Comparison of ENCODE assay signal across 1 cellular context in the genomic region with DNA sequence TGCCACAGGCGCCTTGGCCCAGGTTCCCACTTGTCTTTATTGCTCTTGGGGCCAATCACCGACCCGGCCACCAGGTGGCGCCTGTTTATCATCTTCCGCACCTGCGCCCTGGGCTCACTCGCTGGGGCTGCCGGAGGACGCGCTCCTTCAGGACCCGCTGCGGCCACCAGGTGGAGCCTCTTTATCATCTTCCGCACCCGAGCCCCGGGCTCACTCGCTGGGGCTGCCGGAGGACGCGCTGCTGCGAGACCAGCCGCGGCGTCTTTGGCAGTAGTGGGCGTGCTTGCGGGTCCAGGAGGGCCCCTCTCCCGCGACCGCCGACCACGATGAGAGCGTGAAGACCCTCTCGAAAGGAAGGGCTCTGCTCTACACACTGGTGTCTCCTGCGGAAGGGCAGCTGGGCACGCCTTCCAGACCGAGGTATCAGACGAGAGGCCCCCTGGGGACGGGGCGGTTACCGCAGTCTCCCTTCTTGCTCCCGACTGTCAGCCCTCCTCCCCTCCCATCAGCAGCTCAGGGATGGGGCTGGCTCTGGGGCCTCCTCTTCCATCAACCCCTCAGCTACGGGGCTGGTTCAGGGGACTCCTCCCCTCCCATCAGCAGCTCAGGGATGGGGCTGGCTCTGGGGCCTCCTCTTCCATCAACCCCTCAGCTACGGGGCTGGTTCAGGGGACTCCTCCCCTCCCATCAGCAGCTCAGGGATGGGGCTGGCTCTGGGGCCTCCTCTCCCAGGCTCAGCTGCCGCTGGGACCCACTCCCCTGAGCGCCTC.
TF ChIP-seq lines count a peak whose summit lies in the region.

No MANE protein-coding gene starts in this region.

TF ChIP-seq in GM12878, 131 proteins besides CTCF, POLR2A, EP300 and RAD21:
- 0 out of 2 replicates have a peak, but pooled peaks have one; percentile 32 for TF ChIP-seq RB1 (IDR thresholded peaks at IDR 0.05; ENCODE audit: borderline replicate concordance)
- TF ChIP-seq MEF2B (IDR thresholded peaks at IDR 0.05; ENCODE audit: partially characterized antibody, poor library complexity, severe bottlenecking): peak; percentile 28
- TF ChIP-seq, protein P1, sequence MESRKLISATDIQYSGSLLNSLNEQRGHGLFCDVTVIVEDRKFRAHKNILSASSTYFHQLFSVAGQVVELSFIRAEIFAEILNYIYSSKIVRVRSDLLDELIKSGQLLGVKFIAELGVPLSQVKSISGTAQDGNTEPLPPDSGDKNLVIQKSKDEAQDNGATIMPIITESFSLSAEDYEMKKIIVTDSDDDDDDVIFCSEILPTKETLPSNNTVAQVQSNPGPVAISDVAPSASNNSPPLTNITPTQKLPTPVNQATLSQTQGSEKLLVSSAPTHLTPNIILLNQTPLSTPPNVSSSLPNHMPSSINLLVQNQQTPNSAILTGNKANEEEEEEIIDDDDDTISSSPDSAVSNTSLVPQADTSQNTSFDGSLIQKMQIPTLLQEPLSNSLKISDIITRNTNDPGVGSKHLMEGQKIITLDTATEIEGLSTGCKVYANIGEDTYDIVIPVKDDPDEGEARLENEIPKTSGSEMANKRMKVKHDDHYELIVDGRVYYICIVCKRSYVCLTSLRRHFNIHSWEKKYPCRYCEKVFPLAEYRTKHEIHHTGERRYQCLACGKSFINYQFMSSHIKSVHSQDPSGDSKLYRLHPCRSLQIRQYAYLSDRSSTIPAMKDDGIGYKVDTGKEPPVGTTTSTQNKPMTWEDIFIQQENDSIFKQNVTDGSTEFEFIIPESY (IDR thresholded peaks at IDR 0.05): peak; percentile 84
- TF ChIP-seq BHLHE40 (IDR thresholded peaks at IDR 0.05; ENCODE audit: borderline replicate concordance in 1 of 2, low read depth in 2 of 2, low read length in 1 of 2): peak in 1 of 2 experiments; percentile 34; a peak in 1 of 4 replicates
- TF ChIP-seq SMARCA5 (IDR thresholded peaks at IDR 0.05): 0 out of 2 replicates have a peak, but pooled peaks have one; percentile 57
- peak; percentile 68 for TF ChIP-seq SMC3 (IDR thresholded peaks at IDR 0.05; ENCODE audit: borderline replicate concordance, low read length)
- TF ChIP-seq NBN (IDR thresholded peaks at IDR 0.05): peak; percentile 53; the same call in 1 of the 2 replicates
- peak; percentile 48; the same call in 1 of the 2 replicates for TF ChIP-seq FOXM1 (IDR thresholded peaks at IDR 0.05; ENCODE audit: low read depth, low read length)
- TF ChIP-seq IKZF1 (conservative IDR thresholded peaks at IDR 0.05): 0 out of 2 replicates have a peak, but pooled peaks have one; percentile 12
- 0 out of 2 replicates have a peak, but pooled peaks have one; percentile 27 for TF ChIP-seq YY1 (IDR thresholded peaks at IDR 0.05; ENCODE audit: low read depth, low read length)
- TF ChIP-seq POU2F2 (IDR thresholded peaks at IDR 0.05; ENCODE audit: borderline replicate concordance, low read depth, low read length): 0 out of 3 replicates have a peak, but pooled peaks have one; percentile 12
- peak; percentile 72; the same call in 1 of the 2 replicates for TF ChIP-seq CBX5 (IDR thresholded peaks at IDR 0.05; ENCODE audit: low read depth)
